Comparison of ENCODE assay signal across 9 cellular contexts in the genomic region with DNA sequence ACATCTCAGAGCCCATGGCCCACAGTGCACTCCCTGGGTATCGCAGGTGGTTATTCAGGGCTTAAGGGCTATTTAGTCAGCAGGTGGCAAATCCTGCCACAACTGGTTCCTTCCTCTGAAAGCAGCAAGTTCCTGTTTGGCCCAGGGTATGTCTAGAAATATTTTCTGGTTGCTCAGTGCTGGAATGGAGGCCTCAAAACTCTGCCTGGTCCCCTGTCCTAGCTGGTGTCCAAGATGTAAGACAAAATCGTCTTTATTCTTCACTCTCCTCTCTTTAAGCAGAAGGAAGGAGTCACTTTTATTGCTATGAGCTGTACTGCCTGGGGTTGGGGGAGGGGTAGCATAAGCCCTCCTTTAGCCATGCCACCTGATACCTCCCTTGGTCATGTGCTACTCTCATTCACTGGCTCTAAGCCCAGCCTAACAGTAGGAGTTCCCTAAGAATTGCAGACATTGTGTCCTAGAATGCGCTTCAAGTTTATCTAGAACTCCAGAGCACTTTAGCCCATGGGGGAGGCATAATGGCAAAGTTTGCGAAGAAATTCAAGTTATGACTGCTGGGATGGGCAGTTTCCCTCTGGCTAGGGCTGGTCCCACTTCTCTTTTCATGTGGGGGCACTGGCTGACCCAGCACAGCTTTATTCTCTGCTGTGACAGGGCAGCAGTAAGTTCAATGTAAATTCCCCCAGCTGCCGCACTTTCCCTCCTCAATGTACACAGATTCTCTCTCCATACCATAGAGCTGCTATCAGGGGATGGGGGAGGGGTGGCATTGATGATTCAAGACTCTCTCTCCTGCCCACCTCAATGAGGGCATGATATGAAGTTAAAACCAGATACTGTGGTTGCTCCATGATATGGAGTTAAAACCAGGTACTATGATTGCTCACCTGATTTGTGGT. TPM values are rescaled to one million over a fixed set of nuclear protein-coding genes. Genes with fewer than 3 reads are reported as not detected.
DNase-seq lines count a peak whose midpoint lies in the region; TF ChIP-seq lines count a peak whose summit lies in the region.
"Had no signal": no experiment of that assay in that cellular context is flagged by ENCODE, and none has a peak within 500 bp of the region (broad histone marks: within the 10 kb centered on the region; RNA-seq: fewer than 3 reads in every experiment).

No MANE protein-coding gene starts in this region.

- H3K36me3 ChIP-seq in neuronal stem cell (replicated peaks in 1 of 2; ENCODE audit: control insufficient read depth in 2 of 2, insufficient read depth in 2 of 2, low read length in 2 of 2), result no peaks in the 10 kb centered on the region

- H3K4me1 ChIP-seq in H9 (ENCODE audit: insufficient read depth, low read length) (peaks cover 5% of the 10 kb centered on the region; the same call in 1 of the 2 replicates), neuronal stem cell (ENCODE audit: control insufficient read depth in 2 of 2, insufficient read depth in 1 of 2, low read depth in 1 of 2, low read length in 2 of 2) (peaks cover 7 to 8% of the 10 kb centered on the region in 2 donors)

- no CpG with 5 or more reads among the region's 5 CpGs for WGBS in H9 (ENCODE audit: extremely low coverage, insufficient read length, low lambda C conversion rate)
- WGBS in neuronal stem cell (ENCODE audit: extremely low coverage in 2 of 2, insufficient read length in 2 of 2, insufficient replicate concordance in 1 of 2), 2 donors, result no CpG with 5 or more reads among the region's 5 CpGs

- no peak overlapping the region for H2BK5ac ChIP-seq in H9 (ENCODE audit: insufficient read length, low read length)
- no peak overlapping the region for H2BK5ac ChIP-seq in neuronal stem cell (ENCODE audit: low read length)

- peak; percentile 58 for DNase-seq in H9
- peak; percentile 84 for DNase-seq in NCI-H2171 (lab: John Stamatoyannopoulos, UW)
- DNase-seq in neuronal stem cell (ENCODE audit: low spot score), result peak; percentile 9
- no peak for DNase-seq in hypothalamus (lab: John Stamatoyannopoulos, UW)
- DNase-seq in activated naive CD4-positive, alpha-beta T cell treated with Interleukin-2 at 50 U/mL for 16 hours, result no peak
- no peak for DNase-seq in nucleus accumbens (lab: John Stamatoyannopoulos, UW)
- no peak for DNase-seq in T-helper 2 cell
- DNase-seq: NCI-H774 had no signal

- no peak overlapping the region for H3K4me3 Mint-ChIP-seq in H9
- H3K4me3 Mint-ChIP-seq in brain, result peak overlapping the region in 1 of 5 experiments; percentile 35

- H3K9ac ChIP-seq in H9 (ENCODE audit: extremely low read depth, insufficient read length, low read length) (no peak overlapping the region), neuronal stem cell (ENCODE audit: low read depth, low read length, poor library complexity) (no peak overlapping the region)

- H4K20me1 ChIP-seq in H9 (ENCODE audit: control insufficient read depth, insufficient read depth, insufficient read length), result no peaks in the 10 kb centered on the region

- H3K56ac ChIP-seq in H9 (ENCODE audit: insufficient read length, low read depth, low read length), result no peak overlapping the region

- H2BK12ac ChIP-seq in H9 (ENCODE audit: insufficient read length, low read depth, low read length) (no peak overlapping the region), neuronal stem cell (ENCODE audit: low read length) (no peak overlapping the region)

- H2BK15ac ChIP-seq in H9 (ENCODE audit: low read depth, low read length) (no peak overlapping the region), neuronal stem cell (ENCODE audit: low read length) (no peak overlapping the region)

- H3K27me3 ChIP-seq in H9 (ENCODE audit: insufficient read depth, low read length) (no peaks in the 10 kb centered on the region), neuronal stem cell (ENCODE audit: control insufficient read depth in 3 of 3, insufficient read depth in 3 of 3, low read depth in 1 of 3, low read length in 3 of 3) (peaks cover 0 to 16% (median 0%) of the 10 kb centered on the region in 3 experiments)

- H3K4ac ChIP-seq in H9 (ENCODE audit: low read depth, low read length) (no peak overlapping the region), neuronal stem cell (ENCODE audit: low read length) (no peak overlapping the region)

- H2AK5ac ChIP-seq in H9 (ENCODE audit: insufficient read length, low read length), result no peak overlapping the region
- H2AK5ac ChIP-seq in neuronal stem cell (ENCODE audit: low read depth, low read length), result no peak overlapping the region

- H3K23ac ChIP-seq in H9 (ENCODE audit: insufficient read length, low read depth, low read length) (no peak overlapping the region), neuronal stem cell (ENCODE audit: low read depth, low read length, poor library complexity) (no peak overlapping the region)

- H3K14ac ChIP-seq in H9 (ENCODE audit: insufficient read depth, low read length) (no peak overlapping the region), neuronal stem cell (ENCODE audit: low read length) (no peak overlapping the region)

- peak overlapping the region; percentile 11 for H3K4me2 ChIP-seq in H9 (ENCODE audit: insufficient read depth, insufficient read length, low read length)
- no peak overlapping the region for H3K4me2 ChIP-seq in neuronal stem cell (ENCODE audit: insufficient read depth, low read length, poor library complexity, severe bottlenecking)

- H3K9me3 ChIP-seq in H9 (ENCODE audit: control insufficient read depth, low read depth, low read length) (no peaks in the 10 kb centered on the region), neuronal stem cell (replicated peaks in 1 of 2; ENCODE audit: control insufficient read depth in 2 of 2, insufficient read depth in 1 of 2, low read depth in 1 of 2, low read length in 2 of 2) (peaks cover 0 to 8% of the 10 kb centered on the region in 2 donors)

- H3K4me3 ChIP-seq in neuronal stem cell (ENCODE audit: low read length in 2 of 2), result no peak overlapping the region

- H3K27ac ChIP-seq in H9 (ENCODE audit: insufficient read length, low read depth, low read length), result no peak overlapping the region
- peak overlapping the region; percentile 21 for H3K27ac ChIP-seq in neuronal stem cell (replicated peaks; ENCODE audit: low read length)

- H3K9me3 Mint-ChIP-seq in H9 (peaks cover 3 to 6% of the 10 kb centered on the region in 2 experiments; a peak in 4 of 5 replicates), brain (peaks cover 8 to 25% (median 10%) of the 10 kb centered on the region in 5 experiments)

- H4K8ac ChIP-seq in H9 (replicated peaks; ENCODE audit: insufficient read length, low read depth, low read length) (no peak overlapping the region), neuronal stem cell (ENCODE audit: low read depth, low read length) (no peak overlapping the region)

- H2BK120ac ChIP-seq in H9 (ENCODE audit: low read depth, low read length, poor library complexity, severe bottlenecking), result no peak overlapping the region
- H2BK120ac ChIP-seq in neuronal stem cell (ENCODE audit: low read depth, low read length), result no peak overlapping the region

- H3K27me3 Mint-ChIP-seq in H9 (ENCODE audit: low read depth) (no peaks in the 10 kb centered on the region), brain (peaks cover 6% of the 10 kb centered on the region)

- H4K5ac ChIP-seq in H9 (ENCODE audit: insufficient read length, low read depth, low read length), result no peak overlapping the region

- no peaks in the 10 kb centered on the region for H3K79me2 ChIP-seq in H9 (ENCODE audit: insufficient read depth, low read length)

- H3K27ac Mint-ChIP-seq in H9, result peak overlapping the region; percentile 74 to 91 (median 84); a peak in 5 of 7 replicates
- peak overlapping the region in 4 of 5 experiments; percentile 40 to 95 (median 84) for H3K27ac Mint-ChIP-seq in brain

- H3T11ph ChIP-seq in H9 (ENCODE audit: low read length), result no peak overlapping the region

- H3K36me3 Mint-ChIP-seq in H9 (ENCODE audit: insufficient read depth in 1 of 3, low read depth in 3 of 3) (peaks cover 0 to 14% (median 2%) of the 10 kb centered on the region in 3 experiments; a peak in 5 of 7 replicates), brain (no peaks in the 10 kb centered on the region)

- no peak overlapping the region for H2BK20ac ChIP-seq in H9 (ENCODE audit: low read depth, low read length, poor library complexity, severe bottlenecking)

- no peaks in the 10 kb centered on the region for H3K79me1 ChIP-seq in H9 (ENCODE audit: insufficient read depth, low read depth, low read length, poor library complexity, severe bottlenecking)
- no peaks in the 10 kb centered on the region for H3K79me1 ChIP-seq in neuronal stem cell (ENCODE audit: low read depth, low read length)

- no peak overlapping the region for H2AFZ ChIP-seq in H9 (ENCODE audit: low read length)
- H2AFZ ChIP-seq in neuronal stem cell (ENCODE audit: low read length), result peak overlapping the region; percentile 60

- H3K18ac ChIP-seq in H9 (ENCODE audit: insufficient read length, low read depth, low read length), result peak overlapping the region; percentile 8
- H3K18ac ChIP-seq in neuronal stem cell (ENCODE audit: low read length), result no peak overlapping the region

- no peaks in the 10 kb centered on the region for H3K23me2 ChIP-seq in H9 (ENCODE audit: insufficient read length, low read depth, low read length, poor library complexity, severe bottlenecking)

- no peak for TF ChIP-seq CTCF in H9 (conservative IDR thresholded peaks at IDR 0.05)
- no peak for TF ChIP-seq CTCF in brain (conservative IDR thresholded peaks at IDR 0.05)

- H4K91ac ChIP-seq in H9 (ENCODE audit: insufficient read length, low read depth, low read length) (no peak overlapping the region), neuronal stem cell (ENCODE audit: low read depth, low read length, poor library complexity) (no peak overlapping the region)

- H3K4me1 Mint-ChIP-seq in H9 (peaks cover 20 to 22% of the 10 kb centered on the region in 2 experiments), brain (peaks cover 15% of the 10 kb centered on the region)

RNA-seq across cellular contexts. Expression of a gene that starts 27.1 kb away (rescaled TPM):
- 42.9 and 43.4 TPM in 2 replicates for total RNA-seq in H9 (2021)
- polyA plus RNA-seq in brain (ENCODE audit: insufficient read depth, low read depth, low replicate concordance), result 5.0 TPM
- polyA plus RNA-seq in neuronal stem cell (2013, experiment 1 of 2), result 41.1 TPM
- 40.9 TPM for polyA plus RNA-seq in neuronal stem cell (2013, experiment 2 of 2)

Comparison
In these comparisons a context has a peak if more than half of its experiments do, and no peak if none do; other contexts are left out.
1. DNase-seq: peak in H9 (single experiment), NCI-H2171 (single experiment) and neuronal stem cell (single experiment); none in hypothalamus (0 of 51), activated naive CD4-positive, alpha-beta T cell treated with Interleukin-2 at 50 U/mL for 16 hours (single experiment), nucleus accumbens (0 of 56) and T-helper 2 cell (0 of 5).